8 cellular contexts compared by ENCODE assay signal in the genomic region with DNA sequence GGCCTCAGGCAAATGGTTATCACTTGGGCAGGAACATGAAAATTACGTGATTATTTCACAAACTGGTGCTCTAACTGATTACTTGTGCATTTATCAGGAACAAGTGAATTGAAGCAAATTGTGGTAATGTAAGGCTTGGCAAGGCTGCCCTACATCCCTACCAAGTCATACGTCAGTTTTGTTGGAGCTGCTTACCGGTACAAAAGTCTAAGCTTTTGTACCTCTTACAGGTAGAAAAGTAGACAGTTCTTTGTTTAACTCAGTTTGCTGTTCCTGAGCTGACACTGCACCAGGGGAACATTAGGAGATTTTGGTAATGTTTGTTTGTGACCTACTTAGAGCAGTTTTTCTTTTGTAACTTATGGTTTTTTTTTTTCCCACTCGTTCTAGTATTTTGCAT. TPM values are rescaled to one million over a fixed set of nuclear protein-coding genes. Genes with fewer than 3 reads are reported as not detected.
DNase-seq lines count a peak whose midpoint lies in the region; ATAC-seq and TF ChIP-seq lines count a peak whose summit lies in the region.

No MANE protein-coding gene starts in this region.

- no peak for TF ChIP-seq CTCF in GM12865 (IDR thresholded peaks at IDR 0.05; ENCODE audit: insufficient read depth, low read depth, low read length, missing control alignments)
- no peak for TF ChIP-seq CTCF in esophagus squamous epithelium (IDR thresholded peaks at IDR 0.05)
- no peak for TF ChIP-seq CTCF in psoas muscle (IDR thresholded peaks at IDR 0.05)

- H3K36me3 ChIP-seq in esophagus squamous epithelium: peaks cover 0 to 19% (median 0%) of the 10 kb centered on the region in 3 donors
- no peaks in the 10 kb centered on the region for H3K36me3 ChIP-seq in psoas muscle (ENCODE audit: insufficient read depth in 1 of 2, low read depth in 1 of 2)

- no peak for TF ChIP-seq POLR2A in esophagus squamous epithelium (IDR thresholded peaks at IDR 0.05)

- H3K9me3 ChIP-seq in esophagus squamous epithelium: no peaks in the 10 kb centered on the region
- no peaks in the 10 kb centered on the region for H3K9me3 ChIP-seq in psoas muscle

- 0 to 4% methylated on average over 4 of the region's 4 CpGs for WGBS in esophagus squamous epithelium, 2 donors
- WGBS in psoas muscle, 3 donors: 1 to 3% (median 3%) methylated on average over 4 of the region's 4 CpGs

- intact Hi-C loops in esophagus squamous epithelium (cut with DNase I) (no loop called here), psoas muscle (cut with DNase I) (no loop called here), head of caudate nucleus (cut with DNase I) (no loop called here)

- H3K27ac ChIP-seq in esophagus squamous epithelium: peak overlapping the region in 3 of 4 donors; percentile 49 to 94 (median 92)
- H3K27ac ChIP-seq in psoas muscle: peak overlapping the region; percentile 93

- H3K4me1 ChIP-seq in esophagus squamous epithelium (peaks cover 4 to 80% (median 32%) of the 10 kb centered on the region in 3 donors), psoas muscle (peaks cover 49% of the 10 kb centered on the region)

- H3K4me3 ChIP-seq in GM12865 (ENCODE audit: low read depth, low read length): peak overlapping the region; percentile 80
- peak overlapping the region; percentile 82 to 90 (median 89) for H3K4me3 ChIP-seq in esophagus squamous epithelium
- peak overlapping the region; percentile 90 for H3K4me3 ChIP-seq in psoas muscle

- ATAC-seq in psoas muscle (no peak), GM19463 (IDR thresholded peaks at IDR 0.05; ENCODE audit: unreplicated experiment) (no peak)

- DNase-seq in GM12865 (ENCODE audit: low read depth) (no peak), RKO (ENCODE audit: low spot score) (peak; percentile 34), esophagus squamous epithelium (lab: John Stamatoyannopoulos, UW) (no peak), psoas muscle (no peak), head of caudate nucleus (no peak), T-helper 9 cell (no peak), NCI-H1694 treated with DMSO at 0.1 percent for 48 hours (lab: John Stamatoyannopoulos, UW) (no peak)

- H3K27me3 ChIP-seq in esophagus squamous epithelium (no peaks in the 10 kb centered on the region), psoas muscle (ENCODE audit: insufficient read depth in 3 of 3, low read length in 2 of 3) (no peaks in the 10 kb centered on the region)

RNA-seq across cellular contexts. Expression of gene G3BP1, which starts 2.2 kb away (rescaled TPM):
- 100 to 1,000 TPM in 3 of 4 donors, 10 to 100 TPM in 1; 99.8 to 119 (median 109) TPM for total RNA-seq in esophagus squamous epithelium
- 100 to 1,000 TPM; 132 to 230 (median 154) TPM for total RNA-seq in psoas muscle
- 100 to 1,000 TPM in 1 of 3 donors, 10 to 100 TPM in 2; 47.0 to 123 (median 58.2) TPM for polyA plus RNA-seq in psoas muscle

RNA-seq across cellular contexts. Expression of gene ATOX1, which starts 15.5 kb away (rescaled TPM):
- total RNA-seq in esophagus squamous epithelium (100 to 1,000 TPM in 1 of 4 donors, 10 to 100 TPM in 3; 56.0 to 109 (median 74.5) TPM), psoas muscle (10 to 100 TPM; 28.7 to 46.9 (median 40.7) TPM)
- 10 to 100 TPM; 60.5 to 99.1 (median 80.3) TPM for polyA plus RNA-seq in psoas muscle
